In the genomic region with DNA sequence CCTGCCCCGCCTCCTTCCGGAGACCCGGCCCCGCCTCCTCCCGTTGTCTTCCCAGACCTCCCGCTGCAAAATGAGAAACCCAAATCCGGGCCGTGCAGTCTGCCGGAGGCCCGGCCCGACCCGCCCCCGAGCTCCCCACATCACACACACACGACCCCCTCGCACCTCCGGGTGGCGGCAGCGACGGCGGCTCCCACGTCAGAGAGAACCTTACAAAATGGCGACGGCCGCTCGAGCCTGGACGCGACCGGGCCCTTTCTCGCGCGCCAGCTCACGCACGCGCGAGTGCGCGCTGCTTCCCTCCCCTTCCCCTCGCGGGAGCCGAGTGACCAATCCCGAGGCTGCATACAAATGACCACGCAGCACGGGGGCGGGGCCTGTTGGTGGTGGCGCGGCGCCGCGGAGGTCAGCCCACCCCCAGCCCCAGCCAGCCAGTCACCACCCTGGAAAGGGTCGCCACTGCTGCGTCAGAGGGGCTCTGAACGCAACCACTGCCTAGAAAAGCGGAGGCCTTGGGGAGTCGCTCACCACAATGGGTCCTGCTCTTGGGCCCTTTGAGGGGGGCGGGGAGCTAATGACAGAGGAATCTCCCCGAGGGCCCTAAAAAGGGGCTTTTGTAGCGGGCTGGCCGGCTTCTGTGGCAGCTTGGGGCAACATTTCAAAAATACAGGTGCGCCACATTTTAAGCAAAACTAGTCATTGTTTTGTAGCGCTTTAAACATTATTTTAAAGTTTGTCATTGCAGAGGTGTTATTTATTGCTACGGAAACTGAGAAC, we compare ENCODE assay signal across 8 cellular contexts. TPM values are rescaled to one million over a fixed set of nuclear protein-coding genes. Genes with fewer than 3 reads are reported as not detected.
A peak's percentile ranks its signal among the peaks of the same experiment; 100 is the strongest.
DNase-seq lines count a peak whose midpoint lies in the region; ATAC-seq and TF ChIP-seq lines count a peak whose summit lies in the region.

A gene with protein sequence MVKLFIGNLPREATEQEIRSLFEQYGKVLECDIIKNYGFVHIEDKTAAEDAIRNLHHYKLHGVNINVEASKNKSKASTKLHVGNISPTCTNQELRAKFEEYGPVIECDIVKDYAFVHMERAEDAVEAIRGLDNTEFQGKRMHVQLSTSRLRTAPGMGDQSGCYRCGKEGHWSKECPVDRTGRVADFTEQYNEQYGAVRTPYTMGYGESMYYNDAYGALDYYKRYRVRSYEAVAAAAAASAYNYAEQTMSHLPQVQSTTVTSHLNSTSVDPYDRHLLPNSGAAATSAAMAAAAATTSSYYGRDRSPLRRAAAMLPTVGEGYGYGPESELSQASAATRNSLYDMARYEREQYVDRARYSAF (minus strand): TSS at position 289 of the 777 bp plus-strand sequence. CDS start 808 bp downstream, outside the sequence.

- H3K27ac ChIP-seq in ectodermal cell (ENCODE audit: insufficient read depth, low read depth, low read length, poor library complexity, severe bottlenecking) (peak within 1 kb of the TSS; percentile 86), lower lobe of right lung (peak within 1 kb of the TSS; percentile 93)

- H3K4me1 ChIP-seq in ectodermal cell (ENCODE audit: control insufficient read depth, insufficient read depth, low read length) (peaks cover 7% of the 10 kb centered on the region), lower lobe of right lung (peaks cover 38% of the 10 kb centered on the region)

- CTCF ChIA-PET in activated CD8-positive, alpha-beta T cell treated with anti-CD3 and anti-CD28 coated beads, Interleukin-2, amount 10 ng/mL, durations not matched to agents 7 days and 5 days (lab: Charles Lee) = interaction anchor here (0.6 to 3.9 kb wide), 66 partner anchors 10 to 636 kb away, joined by 3 to 70 read pairs (median 6); a partner anchor contains a TSS

- no peaks in the 10 kb centered on the region for H3K27me3 ChIP-seq in ectodermal cell (ENCODE audit: control insufficient read depth, insufficient read depth, low read length, poor library complexity, severe bottlenecking)
- H3K27me3 ChIP-seq in lower lobe of right lung (ENCODE audit: low read depth) = no peaks in the 10 kb centered on the region

- H3K27me3 Mint-ChIP-seq in activated CD8-positive, alpha-beta T cell treated with anti-CD3 and anti-CD28 coated beads, Interleukin-2, amount 10 ng/mL, durations not matched to agents 7 days and 5 days (ENCODE audit: low read depth) = no peaks in the 10 kb centered on the region

- POLR2A ChIA-PET in activated CD8-positive, alpha-beta T cell treated with anti-CD3 and anti-CD28 coated beads, Interleukin-2, amount 10 ng/mL, durations not matched to agents 7 days and 5 days (lab: Charles Lee) = interaction anchor here (0.7 to 3.1 kb wide), 23 partner anchors 8 to 281 kb away, joined by 3 to 40 read pairs (median 4); a partner anchor contains a TSS

- no peak for TF ChIP-seq CTCF in GM20000 (IDR thresholded peaks at IDR 0.05; ENCODE audit: extremely low read depth, missing control alignments)
- TF ChIP-seq CTCF in lower lobe of right lung (IDR thresholded peaks at IDR 0.05) = no peak

- 1 to 2% methylated on average over 61 of the region's 61 CpGs for WGBS in ectodermal cell, 2 experiments

- H3K27ac Mint-ChIP-seq in activated CD8-positive, alpha-beta T cell treated with anti-CD3 and anti-CD28 coated beads, Interleukin-2, amount 10 ng/mL, durations not matched to agents 7 days and 5 days = peak within 1 kb of the TSS; percentile 99

- peaks cover 27% of the 10 kb centered on the region for H3K36me3 Mint-ChIP-seq in activated CD8-positive, alpha-beta T cell treated with anti-CD3 and anti-CD28 coated beads, Interleukin-2, amount 10 ng/mL, durations not matched to agents 7 days and 5 days (ENCODE audit: low read depth)

- H3K4me3 Mint-ChIP-seq in activated CD8-positive, alpha-beta T cell treated with anti-CD3 and anti-CD28 coated beads, Interleukin-2, amount 10 ng/mL, durations not matched to agents 7 days and 5 days = peak within 1 kb of the TSS; percentile 95

- H3K4me1 Mint-ChIP-seq in activated CD8-positive, alpha-beta T cell treated with anti-CD3 and anti-CD28 coated beads, Interleukin-2, amount 10 ng/mL, durations not matched to agents 7 days and 5 days (ENCODE audit: low read depth) = peaks cover 35% of the 10 kb centered on the region

- intact Hi-C loops in lower lobe of right lung (cut with DNase I) = no loop called here

- peak; percentile 89 for ATAC-seq in activated CD8-positive, alpha-beta T cell treated with anti-CD3 and anti-CD28 coated beads, Interleukin-2, amount 10 ng/mL, durations not matched to agents 7 days and 5 days
- ATAC-seq in lower lobe of right lung = peak; percentile 98 to 99

- DNase-seq in CMK (ENCODE audit: low read depth) (peak; percentile 97), GM20000 (ENCODE audit: low spot score) (peak; percentile 97), HS-5 (ENCODE audit: low read depth) (peak; percentile 70), NK-92 (lab: John Stamatoyannopoulos, UW; ENCODE audit: unreplicated experiment) (peak; percentile 84), lower lobe of right lung (peak; percentile 98)
- DNase-seq in activated CD8-positive, alpha-beta T cell treated with anti-CD3 and anti-CD28 coated beads, Interleukin-2, amount 10 ng/mL, durations not matched to agents 7 days and 5 days = peak; percentile 96
- DNase-seq in stimulated activated CD4-positive, alpha-beta T cell treated with anti-CD3 and anti-CD28 coated beads, TNF-alpha, amount 100 ng/mL, for 1 hour (ENCODE audit: low read depth in 3 of 3, low spot score in 1 of 3) = peak; percentile 87 to 88 (median 87)

- H3K36me3 ChIP-seq in ectodermal cell (ENCODE audit: control insufficient read depth, insufficient read depth, low read length) (no peaks in the 10 kb centered on the region), lower lobe of right lung (no peaks in the 10 kb centered on the region)

- H3K4me3 ChIP-seq in ectodermal cell (ENCODE audit: insufficient read depth, low read depth, low read length) = peak within 1 kb of the TSS; percentile 61
- H3K4me3 ChIP-seq in lower lobe of right lung = peak within 1 kb of the TSS; percentile 85

- H3K9me3 ChIP-seq in ectodermal cell (ENCODE audit: control insufficient read depth, low read length) (no peaks in the 10 kb centered on the region), lower lobe of right lung (no peaks in the 10 kb centered on the region)

- no peaks in the 10 kb centered on the region for H3K9me3 Mint-ChIP-seq in activated CD8-positive, alpha-beta T cell treated with anti-CD3 and anti-CD28 coated beads, Interleukin-2, amount 10 ng/mL, durations not matched to agents 7 days and 5 days (ENCODE audit: insufficient read depth)

RNA-seq across cellular contexts. Expression of the gene that starts here (rescaled TPM):
- 10 to 100 TPM; 18.7 to 21.5 TPM for total RNA-seq in activated CD8-positive, alpha-beta T cell treated with anti-CD3 and anti-CD28 coated beads, Interleukin-2, amount 10 ng/mL, durations not matched to agents 7 days and 5 days
- 48.5 TPM for polyA plus RNA-seq in ectodermal cell (2013, experiment 1 of 4)
- 46.7 TPM for polyA plus RNA-seq in ectodermal cell (2013, experiment 2 of 4)
- 41.7 TPM for polyA plus RNA-seq in ectodermal cell (2013, experiment 3 of 4)
- 48.1 TPM for polyA plus RNA-seq in ectodermal cell (2013, experiment 4 of 4)
- 17.6 TPM for total RNA-seq in lower lobe of right lung

Comparison
In these comparisons a context has a peak if more than half of its experiments do, and no peak if none do; other contexts are left out.
1. Peak in every context shown above with its lines: DNase-seq, ATAC-seq, H3K4me3 ChIP-seq and H3K27ac ChIP-seq.